ENCODE assay signal across 8 cellular contexts in genomic region chr1:65075123-65075976, GRCh38.
DNase-seq lines count a peak whose midpoint lies in the region; ATAC-seq, FAIRE-seq and TF ChIP-seq lines count a peak whose summit lies in the region.

No MANE protein-coding gene starts in this region.

- no peak overlapping the region for H3K4me3 Mint-ChIP-seq in activated T-helper 1 cell treated with anti-CD3 and anti-CD28 coated beads, Interleukin-12 subunit alpha, Interleukin-12 subunit beta, Interleukin-2, Interleukin-4 antibody, amounts not matched to agents 30 ng/mL and 10 ng/mL and 1 ng/mL, durations not matched to agents 14 hours and 24 hours and 36 hours

- H3K27me3 ChIP-seq in foreskin keratinocyte = peaks cover 8% of the 10 kb centered on the region
- no peaks in the 10 kb centered on the region for H3K27me3 ChIP-seq in prostate gland (replicated peaks; ENCODE audit: insufficient read depth)

- no peaks in the 10 kb centered on the region for H3K36me3 ChIP-seq in prostate gland

- WGBS in prostate gland = 57% methylated on average over 6 of the region's 6 CpGs

- H3K27ac ChIP-seq in foreskin keratinocyte (no peak overlapping the region), prostate gland (no peak overlapping the region)

- peak; percentile 35 for FAIRE-seq in D721Med (lab: Jason Lieb, UNC)

- intact Hi-C loops in activated T-helper 1 cell treated with anti-CD3 and anti-CD28 coated beads, Interleukin-12 subunit alpha, Interleukin-12 subunit beta, Interleukin-2, Interleukin-4 antibody, amounts not matched to agents 30 ng/mL and 10 ng/mL and 1 ng/mL, durations not matched to agents 14 hours and 24 hours and 36 hours (cut with micrococcal nuclease) = loop anchor here (1.0 to 5.0 kb wide), 6 partner anchors 15 to 806 kb away; no protein-coding TSS in a partner anchor
- intact Hi-C loops in prostate gland (cut with DNase I) = no loop called here

- ATAC-seq in GM21515 (IDR thresholded peaks at IDR 0.05; ENCODE audit: unreplicated experiment) = peak; percentile 72
- peak; percentile 70 for ATAC-seq in foreskin keratinocyte

- no peaks in the 10 kb centered on the region for H3K9me3 Mint-ChIP-seq in activated T-helper 1 cell treated with anti-CD3 and anti-CD28 coated beads, Interleukin-12 subunit alpha, Interleukin-12 subunit beta, Interleukin-2, Interleukin-4 antibody, amounts not matched to agents 30 ng/mL and 10 ng/mL and 1 ng/mL, durations not matched to agents 14 hours and 24 hours and 36 hours

- peak; percentile 73 for TF ChIP-seq CTCF in D721Med (IDR thresholded peaks at IDR 0.05; ENCODE audit: insufficient read depth, missing control alignments)
- peak; percentile 77 for TF ChIP-seq CTCF in foreskin keratinocyte (conservative IDR thresholded peaks at IDR 0.05)
- peak; percentile 34 to 74 (median 56) for TF ChIP-seq CTCF in prostate gland (IDR thresholded peaks at IDR 0.05)

- H3K4me1 ChIP-seq in foreskin keratinocyte (no peaks in the 10 kb centered on the region), prostate gland (replicated peaks) (no peaks in the 10 kb centered on the region)

- no peaks in the 10 kb centered on the region for H3K36me3 Mint-ChIP-seq in activated T-helper 1 cell treated with anti-CD3 and anti-CD28 coated beads, Interleukin-12 subunit alpha, Interleukin-12 subunit beta, Interleukin-2, Interleukin-4 antibody, amounts not matched to agents 30 ng/mL and 10 ng/mL and 1 ng/mL, durations not matched to agents 14 hours and 24 hours and 36 hours (ENCODE audit: low read depth)

- no peaks in the 10 kb centered on the region for H3K9me3 ChIP-seq in prostate gland

- no peak for TF ChIP-seq POLR2A in prostate gland (IDR thresholded peaks at IDR 0.05)

- no peak overlapping the region for H3K27ac Mint-ChIP-seq in activated T-helper 1 cell treated with anti-CD3 and anti-CD28 coated beads, Interleukin-12 subunit alpha, Interleukin-12 subunit beta, Interleukin-2, Interleukin-4 antibody, amounts not matched to agents 30 ng/mL and 10 ng/mL and 1 ng/mL, durations not matched to agents 14 hours and 24 hours and 36 hours

- no peak overlapping the region for H3K4me3 ChIP-seq in prostate gland

- DNase-seq in D721Med (ENCODE audit: insufficient read length, low spot score) = no peak
- DNase-seq in KG1 (lab: John Stamatoyannopoulos, UW) = peak; percentile 14
- DNase-seq in RPMI7951 (ENCODE audit: low read depth) = peak; percentile 58
- peak; percentile 47 for DNase-seq in activated T-helper 1 cell treated with anti-CD3 and anti-CD28 coated beads, Interleukin-12 subunit alpha, Interleukin-12 subunit beta, Interleukin-2, Interleukin-4 antibody, amounts not matched to agents 30 ng/mL and 10 ng/mL and 1 ng/mL, durations not matched to agents 14 hours and 24 hours and 36 hours (ENCODE audit: low spot score)
- DNase-seq in foreskin keratinocyte = peak in 1 of 2 donors; percentile 43
- peak; percentile 65 for DNase-seq in prostate gland (ENCODE audit: low spot score)
- DNase-seq in mesenteric fat pad (ENCODE audit: low spot score) = no peak

- H3K27me3 Mint-ChIP-seq in activated T-helper 1 cell treated with anti-CD3 and anti-CD28 coated beads, Interleukin-12 subunit alpha, Interleukin-12 subunit beta, Interleukin-2, Interleukin-4 antibody, amounts not matched to agents 30 ng/mL and 10 ng/mL and 1 ng/mL, durations not matched to agents 14 hours and 24 hours and 36 hours (ENCODE audit: insufficient read depth) = peaks cover 10% of the 10 kb centered on the region

- H3K4me1 Mint-ChIP-seq in activated T-helper 1 cell treated with anti-CD3 and anti-CD28 coated beads, Interleukin-12 subunit alpha, Interleukin-12 subunit beta, Interleukin-2, Interleukin-4 antibody, amounts not matched to agents 30 ng/mL and 10 ng/mL and 1 ng/mL, durations not matched to agents 14 hours and 24 hours and 36 hours (ENCODE audit: low read depth) = peaks cover 19% of the 10 kb centered on the region

Comparison
In these comparisons a context has a peak if more than half of its experiments do, and no peak if none do; other contexts are left out.
1. DNase-seq: peak in KG1 (single experiment), RPMI7951 (single experiment), activated T-helper 1 cell treated with anti-CD3 and anti-CD28 coated beads, Interleukin-12 subunit alpha, Interleukin-12 subunit beta, Interleukin-2, Interleukin-4 antibody, amounts not matched to agents 30 ng/mL and 10 ng/mL and 1 ng/mL, durations not matched to agents 14 hours and 24 hours and 36 hours (single experiment) and prostate gland (single experiment); none in D721Med (single experiment) and mesenteric fat pad (single experiment).
2. Peak in every context shown above with its lines, with median percentiles within 50 percentile points of each other: CTCF ChIP-seq.